8 cellular contexts compared by ENCODE assay signal in the genomic region with DNA sequence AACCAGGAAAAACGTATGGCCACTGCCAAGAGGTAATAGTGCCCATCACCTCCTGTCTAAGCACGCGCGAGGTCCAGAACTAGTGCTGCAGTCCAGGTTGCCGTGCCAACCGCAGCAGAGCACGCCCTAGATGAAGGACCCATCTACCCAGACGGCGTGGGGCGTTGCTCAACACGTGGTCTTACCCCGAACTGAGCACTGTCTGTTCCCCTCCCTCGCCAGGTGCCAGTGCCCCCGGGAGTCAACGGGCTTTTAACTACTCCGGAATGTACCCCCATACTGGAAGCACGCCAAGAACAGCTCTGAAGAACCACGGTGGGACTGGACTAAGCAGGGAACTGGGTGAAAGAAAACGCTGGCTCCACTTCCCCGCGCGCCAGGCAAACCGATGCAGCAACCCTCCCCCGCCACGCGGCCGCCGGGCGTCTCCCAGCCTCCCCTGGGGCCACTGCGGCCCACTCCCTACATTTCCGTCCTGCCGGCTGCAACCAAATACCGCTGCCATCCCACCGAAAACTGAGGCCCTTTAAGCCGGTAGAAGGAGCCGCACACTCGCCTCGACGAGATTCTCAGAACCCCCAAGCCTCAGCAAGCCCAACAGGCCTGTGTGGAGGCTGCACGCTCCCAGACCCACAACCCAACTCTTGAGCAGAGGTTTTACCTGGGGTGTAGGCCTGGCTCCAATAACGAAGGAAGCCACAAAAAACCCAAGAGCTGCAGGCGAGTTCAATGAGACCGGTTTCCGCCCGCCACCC. TPM values are rescaled to one million over a fixed set of nuclear protein-coding genes. Genes with fewer than 3 reads are reported as not detected.
DNase-seq lines count a peak whose midpoint lies in the region; ATAC-seq and TF ChIP-seq lines count a peak whose summit lies in the region.

A gene (minus strand): TSS at position 734 of the 755 bp plus-strand sequence. CDS start 812 bp downstream, outside the sequence.

- H3K27ac ChIP-seq in endodermal cell (ENCODE audit: low read depth, low read length): peak within 1 kb of the TSS; percentile 99

- 0% methylated on average over 28 to 45 of the region's 45 CpGs for WGBS in endodermal cell (ENCODE audit: insufficient coverage in 1 of 2, insufficient read length in 1 of 2), 2 experiments

- no peaks in the 10 kb centered on the region for H3K9me3 Mint-ChIP-seq in activated CD8-positive, alpha-beta memory T cell treated with anti-CD3 and anti-CD28 coated beads, Interleukin-2, amount 10 ng/mL, durations not matched to agents 7 days and 5 days (ENCODE audit: low read depth)
- H3K9me3 Mint-ChIP-seq in endodermal cell: no peaks in the 10 kb centered on the region

- peak within 1 kb of the TSS; percentile 99 for H3K9ac ChIP-seq in endodermal cell (ENCODE audit: extremely low read depth, low read length, poor library complexity, severe bottlenecking)

- CTCF ChIA-PET in activated CD8-positive, alpha-beta memory T cell treated with anti-CD3 and anti-CD28 coated beads, Interleukin-2, amount 10 ng/mL, durations not matched to agents 7 days and 5 days (lab: Charles Lee): interaction anchor here (0.6 to 1.7 kb wide), 7 partner anchors 8 to 405 kb away, joined by 3 to 6 read pairs (median 3); no protein-coding TSS in a partner anchor

- H3K27me3 ChIP-seq in endodermal cell (ENCODE audit: control insufficient read depth, insufficient read depth, low read length, poor library complexity, severe bottlenecking): no peaks in the 10 kb centered on the region

- peak within 1 kb of the TSS; percentile 84 for H3K4me3 ChIP-seq in endodermal cell (ENCODE audit: low read length)

- ATAC-seq in HG02759 (IDR thresholded peaks at IDR 0.05; ENCODE audit: unreplicated experiment) (peak; percentile 0), HG03108 (IDR thresholded peaks at IDR 0.05; ENCODE audit: unreplicated experiment) (no peak)
- ATAC-seq in activated CD8-positive, alpha-beta memory T cell treated with anti-CD3 and anti-CD28 coated beads, Interleukin-2, amount 10 ng/mL, durations not matched to agents 7 days and 5 days: peak; percentile 9

- peaks cover 53% of the 10 kb centered on the region for H3K4me1 Mint-ChIP-seq in activated CD8-positive, alpha-beta memory T cell treated with anti-CD3 and anti-CD28 coated beads, Interleukin-2, amount 10 ng/mL, durations not matched to agents 7 days and 5 days
- H3K4me1 Mint-ChIP-seq in endodermal cell: peaks cover 44% of the 10 kb centered on the region

- no peaks in the 10 kb centered on the region for H3K27me3 Mint-ChIP-seq in activated CD8-positive, alpha-beta memory T cell treated with anti-CD3 and anti-CD28 coated beads, Interleukin-2, amount 10 ng/mL, durations not matched to agents 7 days and 5 days
- no peaks in the 10 kb centered on the region for H3K27me3 Mint-ChIP-seq in endodermal cell (ENCODE audit: insufficient read depth)

- H3K36me3 ChIP-seq in endodermal cell (ENCODE audit: control insufficient read depth, insufficient read depth, low read length): peaks cover 50% of the 10 kb centered on the region

- TF ChIP-seq CTCF in endodermal cell (conservative IDR thresholded peaks at IDR 0.05): no peak

- no peaks in the 10 kb centered on the region for H3K9me3 ChIP-seq in endodermal cell (ENCODE audit: control insufficient read depth, low read length)

- H3K27ac Mint-ChIP-seq in activated CD8-positive, alpha-beta memory T cell treated with anti-CD3 and anti-CD28 coated beads, Interleukin-2, amount 10 ng/mL, durations not matched to agents 7 days and 5 days: peak within 1 kb of the TSS; percentile 100
- peak within 1 kb of the TSS; percentile 94 for H3K27ac Mint-ChIP-seq in endodermal cell

- DNase-seq in ELR (ENCODE audit: low read depth) (peak; percentile 66), NCI-H748 treated with DMSO at 0.1 percent for 48 hours (lab: John Stamatoyannopoulos, UW) (peak; percentile 38), endodermal cell (peak; percentile 59), midbrain (lab: John Stamatoyannopoulos, UW) (peak; percentile 32)
- DNase-seq in activated CD8-positive, alpha-beta memory T cell treated with anti-CD3 and anti-CD28 coated beads, Interleukin-2, amount 10 ng/mL, durations not matched to agents 7 days and 5 days: peak; percentile 83
- peak; percentile 32 to 45 for DNase-seq in stimulated activated CD8-positive, alpha-beta memory T cell treated with anti-CD3 and anti-CD28 coated beads, Interleukin-2, amount 100 ng/mL, for 1 hour (ENCODE audit: low read depth in 2 of 2)

- H3K4me3 Mint-ChIP-seq in activated CD8-positive, alpha-beta memory T cell treated with anti-CD3 and anti-CD28 coated beads, Interleukin-2, amount 10 ng/mL, durations not matched to agents 7 days and 5 days: peak within 1 kb of the TSS; percentile 99
- H3K4me3 Mint-ChIP-seq in endodermal cell: peak within 1 kb of the TSS; percentile 98

- H3K4me1 ChIP-seq in endodermal cell (ENCODE audit: control insufficient read depth, insufficient read depth, low read length): peaks cover 3% of the 10 kb centered on the region

- peaks cover 58% of the 10 kb centered on the region for H3K36me3 Mint-ChIP-seq in activated CD8-positive, alpha-beta memory T cell treated with anti-CD3 and anti-CD28 coated beads, Interleukin-2, amount 10 ng/mL, durations not matched to agents 7 days and 5 days
- peaks cover 52% of the 10 kb centered on the region for H3K36me3 Mint-ChIP-seq in endodermal cell (ENCODE audit: low read depth)

RNA-seq across cellular contexts. Expression of the gene that starts here (rescaled TPM):
- 1,000 to 10,000 TPM; 1,728 to 2,522 TPM for total RNA-seq in activated CD8-positive, alpha-beta memory T cell treated with anti-CD3 and anti-CD28 coated beads, Interleukin-2, amount 10 ng/mL, durations not matched to agents 7 days and 5 days
- total RNA-seq in endodermal cell: 1,000 to 10,000 TPM; 1,572 to 1,940 TPM
- polyA plus RNA-seq in endodermal cell (2013, experiment 1 of 2): 1,263 TPM
- 1,225 TPM for polyA plus RNA-seq in endodermal cell (2013, experiment 2 of 2)

Comparison
In these comparisons a context has a peak if more than half of its experiments do, and no peak if none do; other contexts are left out.
1. DNase-seq: peak in every context shown above with its lines; median percentile 83 in activated CD8-positive, alpha-beta memory T cell treated with anti-CD3 and anti-CD28 coated beads, Interleukin-2, amount 10 ng/mL, durations not matched to agents 7 days and 5 days; 66 in ELR; 59 in endodermal cell; 38 in stimulated activated CD8-positive, alpha-beta memory T cell treated with anti-CD3 and anti-CD28 coated beads, Interleukin-2, amount 100 ng/mL, for 1 hour; 38 in NCI-H748 treated with DMSO at 0.1 percent for 48 hours; 32 in midbrain.